ENCODE assay signal across 7 cellular contexts in the genomic region with DNA sequence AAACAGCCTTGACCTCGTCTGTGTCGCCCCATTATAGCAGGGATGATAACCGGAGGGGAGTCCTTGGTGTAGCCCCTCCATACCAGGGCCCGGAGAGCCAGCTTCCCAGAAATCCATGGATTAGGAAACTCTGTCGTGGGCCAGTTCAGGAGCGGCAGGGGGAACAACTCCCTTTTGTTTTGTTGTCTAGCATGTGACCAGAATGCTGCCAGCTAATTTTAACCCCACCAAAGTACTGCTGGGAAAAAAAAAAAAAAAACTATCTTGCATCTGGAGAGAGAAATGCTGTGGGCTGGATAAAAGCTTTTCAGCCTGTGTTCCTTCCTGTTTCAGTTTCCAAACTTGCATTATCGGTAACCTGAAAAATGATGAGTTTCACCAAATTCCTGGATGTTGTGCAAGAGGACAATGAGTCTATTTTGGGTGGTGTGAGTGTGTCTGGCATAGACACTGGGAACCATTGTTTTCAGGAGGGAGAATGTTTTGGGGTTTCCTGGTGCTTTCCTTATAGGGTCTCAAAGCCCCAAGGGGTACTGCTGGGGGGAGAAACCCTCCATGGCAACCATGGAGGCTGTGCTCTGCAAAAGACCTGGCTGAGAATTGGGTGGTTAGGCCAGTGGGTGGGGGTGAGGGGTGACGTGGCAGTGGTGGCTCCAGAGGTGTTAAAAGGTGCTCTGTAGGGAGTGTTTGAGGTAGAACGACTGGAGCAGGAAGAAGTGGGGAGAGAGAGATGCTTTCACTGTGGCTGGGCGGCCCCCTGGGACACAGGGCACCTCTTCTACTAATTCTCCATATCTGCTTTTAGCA. TPM values are rescaled to one million over a fixed set of nuclear protein-coding genes. Genes with fewer than 3 reads are reported as not detected.
A peak's percentile ranks its signal among the peaks of the same experiment; 100 is the strongest.
DNase-seq lines count a peak whose midpoint lies in the region; ATAC-seq and TF ChIP-seq lines count a peak whose summit lies in the region.

No MANE protein-coding gene starts in this region.

- intact Hi-C loops in mammary epithelial cell (cut with micrococcal nuclease) = no loop called here

- H3K4me3 ChIP-seq in SK-N-MC (peak overlapping the region; percentile 43; the same call in 1 of the 2 replicates), mammary epithelial cell (replicated peaks in 1 of 3; ENCODE audit: insufficient read depth in 1 of 3, low read depth in 2 of 3, low read length in 3 of 3) (peak overlapping the region in 1 of 3 experiments; percentile 3), liver (ENCODE audit: low read depth in 1 of 3, low read length in 3 of 3) (peak overlapping the region in 2 of 3 donors; percentile 11 to 12)

- CTCF ChIA-PET in mammary epithelial cell (lab: Charles Lee; ENCODE audit: low non-redundant PET) = interaction anchor here (0.7 kb wide), 2 partner anchors 11 to 96 kb away, joined by 3 read pairs; no protein-coding TSS in a partner anchor

- H3K27ac ChIP-seq in SK-N-MC = peak overlapping the region; percentile 99
- H3K27ac ChIP-seq in mammary epithelial cell (ENCODE audit: insufficient read depth, low read depth, low read length) = peak overlapping the region; percentile 97
- H3K27ac ChIP-seq in liver (ENCODE audit: low read depth in 1 of 2, low read length in 2 of 2) = peak overlapping the region; percentile 97 to 99

- H3K4me1 Mint-ChIP-seq in HFFc6 (ENCODE audit: low read depth) = peaks cover 93% of the 10 kb centered on the region
- peaks cover 82% of the 10 kb centered on the region for H3K4me1 Mint-ChIP-seq in stimulated activated naive CD8-positive, alpha-beta T cell treated with anti-CD3 and anti-CD28 coated beads, Interleukin-15, amount 100 ng/mL, for 72 hours

- H2AFZ ChIP-seq in mammary epithelial cell (ENCODE audit: low read depth, low read length) = peak overlapping the region; percentile 38

- H3K27me3 Mint-ChIP-seq in HFFc6 (ENCODE audit: insufficient read depth) = peaks cover 2% of the 10 kb centered on the region
- H3K27me3 Mint-ChIP-seq in stimulated activated naive CD8-positive, alpha-beta T cell treated with anti-CD3 and anti-CD28 coated beads, Interleukin-15, amount 100 ng/mL, for 72 hours = no peaks in the 10 kb centered on the region

- H3K4me1 ChIP-seq in mammary epithelial cell (ENCODE audit: insufficient read depth, low read length) (peaks cover 80% of the 10 kb centered on the region), liver (ENCODE audit: control insufficient read depth in 4 of 4, insufficient read depth in 4 of 4, low read length in 3 of 4) (peaks cover 28 to 77% (median 68%) of the 10 kb centered on the region in 4 donors)

- in situ Hi-C loops in mammary epithelial cell (cut with MboI; ENCODE audit: low sequenced_read_pairs in 2 of 2) = no loop called here

- WGBS in mammary epithelial cell (ENCODE audit: low coverage, missing lambda C conversion rate) = 4% methylated on average over 10 of the region's 10 CpGs
- 19% methylated on average over 10 of the region's 10 CpGs for WGBS in liver

- H3K27me3 ChIP-seq in mammary epithelial cell (ENCODE audit: insufficient read depth, low read length) = no peaks in the 10 kb centered on the region
- H3K27me3 ChIP-seq in liver (ENCODE audit: control insufficient read depth in 4 of 4, insufficient read depth in 4 of 4, low read length in 3 of 4) = no peaks in the 10 kb centered on the region

- peak overlapping the region; percentile 69 for H3K4me2 ChIP-seq in mammary epithelial cell (ENCODE audit: insufficient read depth, low read depth, low read length)

- H3K4me3 Mint-ChIP-seq in HFFc6 = peak overlapping the region; percentile 86
- peak overlapping the region; percentile 47 to 52 for H3K4me3 Mint-ChIP-seq in stimulated activated naive CD8-positive, alpha-beta T cell treated with anti-CD3 and anti-CD28 coated beads, Interleukin-15, amount 100 ng/mL, for 72 hours

- H3K36me3 ChIP-seq in SK-N-MC (ENCODE audit: insufficient read depth, low read length) (no peaks in the 10 kb centered on the region), mammary epithelial cell (ENCODE audit: insufficient read depth, low read length) (no peaks in the 10 kb centered on the region), liver (ENCODE audit: control insufficient read depth in 4 of 4, insufficient read depth in 3 of 4, low read depth in 1 of 4, low read length in 3 of 4) (no peaks in the 10 kb centered on the region)

- no peaks in the 10 kb centered on the region for H3K9me3 ChIP-seq in SK-N-MC (ENCODE audit: low read depth, low read length)
- no peaks in the 10 kb centered on the region for H3K9me3 ChIP-seq in mammary epithelial cell (replicated peaks; ENCODE audit: insufficient read depth, low read length)
- no peaks in the 10 kb centered on the region for H3K9me3 ChIP-seq in liver (ENCODE audit: control insufficient read depth in 4 of 4, low read length in 3 of 4)

- DNase-seq in HFFc6 (peak; percentile 83), SK-N-MC (ENCODE audit: low read depth, low spot score) (no peak), mammary epithelial cell (peak; percentile 94), NCI-H128 (lab: John Stamatoyannopoulos, UW; ENCODE audit: unreplicated experiment) (no peak)
- DNase-seq in stimulated activated naive CD8-positive, alpha-beta T cell treated with anti-CD3 and anti-CD28 coated beads, Interleukin-15, amount 100 ng/mL, for 72 hours = peak in 1 of 2 donors; percentile 75

- TF ChIP-seq RAD21 in liver (IDR thresholded peaks at IDR 0.05) = peak; percentile 56 to 64

- TF ChIP-seq CTCF in HFFc6 (IDR thresholded peaks at IDR 0.05) = no peak
- TF ChIP-seq CTCF in mammary epithelial cell (conservative IDR thresholded peaks at IDR 0.05 in 1 of 2, IDR thresholded peaks at IDR 0.05 in 1 of 2; ENCODE audit: extremely low read depth in 1 of 2, insufficient read depth in 1 of 2, low read depth in 1 of 2, low read length in 2 of 2) = no peak
- no peak for TF ChIP-seq CTCF in liver (IDR thresholded peaks at IDR 0.05; ENCODE audit: low read depth, low read length, missing input control)

- peak; percentile 57 for ATAC-seq in stimulated activated naive CD8-positive, alpha-beta T cell treated with anti-CD3 and anti-CD28 coated beads, Interleukin-15, amount 100 ng/mL, for 72 hours
- ATAC-seq in GM18870 (IDR thresholded peaks at IDR 0.05; ENCODE audit: unreplicated experiment) = no peak

- TSS peak; percentile 75 for BruUV-seq in mammary epithelial cell (replicated peaks; lab: Mats Ljungman, UMichigan)

- dilution Hi-C loops in mammary epithelial cell (cut with HindIII; ENCODE audit: low sequenced_read_pairs) = loop anchor here (10.0 kb wide), 1 partner anchor 89 kb away; no protein-coding TSS in a partner anchor

- H3K9ac ChIP-seq in SK-N-MC (ENCODE audit: insufficient read length) (peak overlapping the region; percentile 27), mammary epithelial cell (ENCODE audit: insufficient read depth, low read length) (peak overlapping the region; percentile 91), liver (ENCODE audit: low read depth in 1 of 2, low read length in 2 of 2) (peak overlapping the region; percentile 53 to 75)

- no peaks in the 10 kb centered on the region for H3K79me2 ChIP-seq in mammary epithelial cell (ENCODE audit: insufficient read depth, low read length)

- H3K27ac Mint-ChIP-seq in HFFc6 = peak overlapping the region; percentile 99
- H3K27ac Mint-ChIP-seq in stimulated activated naive CD8-positive, alpha-beta T cell treated with anti-CD3 and anti-CD28 coated beads, Interleukin-15, amount 100 ng/mL, for 72 hours = peak overlapping the region; percentile 44 to 69

- H4K20me1 ChIP-seq in mammary epithelial cell (ENCODE audit: insufficient read depth, low read length) = no peaks in the 10 kb centered on the region

- no peaks in the 10 kb centered on the region for H3K36me3 Mint-ChIP-seq in HFFc6 (ENCODE audit: low read depth)

- H3K9me3 Mint-ChIP-seq in HFFc6 = no peaks in the 10 kb centered on the region
- H3K9me3 Mint-ChIP-seq in stimulated activated naive CD8-positive, alpha-beta T cell treated with anti-CD3 and anti-CD28 coated beads, Interleukin-15, amount 100 ng/mL, for 72 hours = no peaks in the 10 kb centered on the region

TF ChIP-seq in liver, 16 proteins besides CTCF, POLR2A, EP300 and RAD21 (continues in another document):
- no peak for TF ChIP-seq NR2F2 (IDR thresholded peaks at IDR 0.05)
- TF ChIP-seq ATF3 (IDR thresholded peaks at IDR 0.05) = peak; percentile 89
- peak; percentile 73 for TF ChIP-seq YY1 (IDR thresholded peaks at IDR 0.05)

RNA-seq across cellular contexts. Expression of gene IRF2BPL, which starts 14.9 kb away (rescaled TPM):
- 10 to 100 TPM; 37.1 to 46.3 (median 38.3) TPM for total RNA-seq in HFFc6 (2021; fragmentation: NEBNext Ultra II Directional; extraction: Animal tissue kit (Norgen Biotek cat#: 25700))
- total RNA-seq in mammary epithelial cell (10 to 100 TPM; 41.3 to 49.4 TPM), liver (10 to 100 TPM in 1 of 2 donors, 1 to 10 TPM in 1; 7.6 to 15.8 TPM)
- polyA plus RNA-seq in mammary epithelial cell (14.0 TPM), liver (1 to 10 TPM; 3.8 to 7.1 TPM)
- polyA minus RNA-seq in mammary epithelial cell = 13.7 TPM

RNA-seq across cellular contexts. Expression of gene CIPC, which starts 54.7 kb away (rescaled TPM):
- total RNA-seq in HFFc6 (2021; fragmentation: NEBNext Ultra II Directional; extraction: Animal tissue kit (Norgen Biotek cat#: 25700)) = 10 to 100 TPM in 4 of 6 experiments, 1 to 10 TPM in 2; 9.1 to 12.5 (median 11.5) TPM
- total RNA-seq in mammary epithelial cell (10 to 100 TPM; 11.6 to 30.2 TPM), liver (10 to 100 TPM in 1 of 2 donors, 1 to 10 TPM in 1; 6.7 to 17.8 TPM)
- polyA plus RNA-seq in mammary epithelial cell (9.9 TPM), liver (1 to 10 TPM; 5.2 to 6.7 TPM)
- 14.5 TPM for polyA minus RNA-seq in mammary epithelial cell

Comparison
In these comparisons a context has a peak if more than half of its experiments do, and no peak if none do; other contexts are left out.
1. DNase-seq: peak in HFFc6 (single experiment) and mammary epithelial cell (single experiment); none in SK-N-MC (single experiment) and NCI-H128 (single experiment).
2. H3K9ac ChIP-seq: peak in every context shown above with its lines; median percentile 91 in mammary epithelial cell; 64 in liver; 27 in SK-N-MC.
3. Peak in every context shown above with its lines, with median percentiles within 50 percentile points of each other: H3K27ac ChIP-seq.